16 cellular contexts compared by ENCODE assay signal in the genomic region with DNA sequence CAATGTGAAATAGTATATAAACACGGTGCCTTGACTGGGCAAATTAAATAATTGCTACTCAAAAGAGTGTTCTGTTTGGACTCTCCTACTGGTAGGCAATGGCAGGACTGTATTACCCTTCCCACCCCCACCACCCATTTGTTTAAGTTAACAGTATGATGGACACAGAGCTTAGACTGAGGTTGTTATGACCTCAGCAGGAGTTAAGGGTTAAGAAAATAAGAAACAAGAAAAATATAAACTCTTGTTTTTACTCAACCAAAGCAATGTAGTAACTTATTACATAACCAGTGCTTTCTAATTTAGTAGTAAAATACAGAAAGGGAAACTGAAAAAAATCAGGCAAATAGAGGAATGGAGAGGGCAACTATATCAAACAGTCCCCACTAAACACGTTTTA. TPM values are rescaled to one million over a fixed set of nuclear protein-coding genes. Genes with fewer than 3 reads are reported as not detected.
DNase-seq lines count a peak whose midpoint lies in the region; ATAC-seq and TF ChIP-seq lines count a peak whose summit lies in the region.
"Had no signal": no experiment of that assay in that cellular context is flagged by ENCODE, and none has a peak within 500 bp of the region (broad histone marks: within the 10 kb centered on the region; RNA-seq: fewer than 3 reads in every experiment).

No MANE protein-coding gene starts in this region.

- H4K20me1 ChIP-seq in mammary epithelial cell (ENCODE audit: insufficient read depth, low read length): no peaks in the 10 kb centered on the region

- H3K4me3 ChIP-seq in heart right ventricle (no peak overlapping the region), mammary epithelial cell (replicated peaks in 1 of 3; ENCODE audit: insufficient read depth in 1 of 3, low read depth in 2 of 3, low read length in 3 of 3) (no peak overlapping the region)
- H3K4me3 ChIP-seq: SJSA1 had no signal

- H3K36me3 ChIP-seq in heart right ventricle (peaks cover 3 to 100% (median 54%) of the 10 kb centered on the region in 9 donors), mammary epithelial cell (ENCODE audit: insufficient read depth, low read length) (peaks cover 16% of the 10 kb centered on the region)

- no peak overlapping the region for H3K4me2 ChIP-seq in mammary epithelial cell (ENCODE audit: insufficient read depth, low read depth, low read length)

- TF ChIP-seq CTCF in heart right ventricle (IDR thresholded peaks at IDR 0.05) (no peak), mammary epithelial cell (conservative IDR thresholded peaks at IDR 0.05 in 1 of 2, IDR thresholded peaks at IDR 0.05 in 1 of 2; ENCODE audit: extremely low read depth in 1 of 2, insufficient read depth in 1 of 2, low read depth in 1 of 2, low read length in 2 of 2) (no peak)

- H3K27ac ChIP-seq in heart right ventricle: no peak overlapping the region
- no peak overlapping the region for H3K27ac ChIP-seq in mammary epithelial cell (ENCODE audit: insufficient read depth, low read depth, low read length)
- H3K27ac ChIP-seq: C4-2B, SJSA1 had no signal

- peak; percentile 52 for ATAC-seq in GM18907 (IDR thresholded peaks at IDR 0.05; ENCODE audit: unreplicated experiment)
- ATAC-seq in GM21786 (IDR thresholded peaks at IDR 0.05; ENCODE audit: unreplicated experiment): peak; percentile 53
- peak; percentile 60 for ATAC-seq in HG03432 (IDR thresholded peaks at IDR 0.05; ENCODE audit: unreplicated experiment)
- ATAC-seq in heart right ventricle: no peak
- ATAC-seq: HepG2 had no signal

- no TSS peak for BruUV-seq in mammary epithelial cell (replicated peaks; lab: Mats Ljungman, UMichigan)

- CTCF ChIA-PET in mammary epithelial cell (lab: Charles Lee; ENCODE audit: low non-redundant PET): no interaction called here

- no peaks in the 10 kb centered on the region for H3K27me3 ChIP-seq in heart right ventricle
- H3K27me3 ChIP-seq in mammary epithelial cell (ENCODE audit: insufficient read depth, low read length): no peaks in the 10 kb centered on the region
- H3K27me3 ChIP-seq: SJSA1 had no signal

- H3K9ac ChIP-seq in mammary epithelial cell (ENCODE audit: insufficient read depth, low read length): no peak overlapping the region

- DNase-seq in smooth muscle cell of the brain vasculature (ENCODE audit: low read depth, low spot score): peak; percentile 29
- no peak for DNase-seq in heart right ventricle
- no peak for DNase-seq in mammary epithelial cell
- DNase-seq in activated naive CD4-positive, alpha-beta T cell (lab: John Stamatoyannopoulos, UW): no peak
- DNase-seq: DMS 273 treated with DMSO at 0.1 percent for 48 hours, GDM1, KG1, NCI-H1436 treated with DMSO at 0.1 percent for 48 hours, NCI-H2029 treated with DMSO at 0.1 percent for 48 hours, NCI-H510A treated with DMSO at 0.1 percent for 48 hours had no signal

- H3K9me3 ChIP-seq in heart right ventricle: no peaks in the 10 kb centered on the region
- H3K9me3 ChIP-seq in mammary epithelial cell (replicated peaks; ENCODE audit: insufficient read depth, low read length): no peaks in the 10 kb centered on the region
- H3K9me3 ChIP-seq: SJSA1 had no signal

- H3K79me2 ChIP-seq in mammary epithelial cell (ENCODE audit: insufficient read depth, low read length): no peaks in the 10 kb centered on the region

- in situ Hi-C loops in mammary epithelial cell (cut with MboI; ENCODE audit: low sequenced_read_pairs in 2 of 2): no loop called here

- H3K4me1 ChIP-seq in heart right ventricle (no peaks in the 10 kb centered on the region), mammary epithelial cell (ENCODE audit: insufficient read depth, low read length) (no peaks in the 10 kb centered on the region)
- H3K4me1 ChIP-seq: SJSA1 had no signal

- dilution Hi-C loops in mammary epithelial cell (cut with HindIII; ENCODE audit: low sequenced_read_pairs): no loop called here

- intact Hi-C loops in heart right ventricle (cut with DNase I) (no loop called here), mammary epithelial cell (cut with micrococcal nuclease) (no loop called here)

- 84 to 85% methylated on average over 2 of the region's 2 CpGs for WGBS in heart right ventricle, 2 donors
- WGBS in mammary epithelial cell (ENCODE audit: low coverage, missing lambda C conversion rate): 100% methylated on average over 2 of the region's 2 CpGs

- no peak overlapping the region for H2AFZ ChIP-seq in mammary epithelial cell (ENCODE audit: low read depth, low read length)

RNA-seq across cellular contexts. Expression of a gene that starts 19.9 kb away (rescaled TPM):
- under 1 TPM in 2 of 10 donors, not detected in 8; 0.34 to 0.44 TPM for total RNA-seq in heart right ventricle
- under 1 TPM in 1 of 2 donors, not detected in 1; 0.20 TPM for polyA plus RNA-seq in heart right ventricle
- under 1 TPM in 1 of 2 donors, not detected in 1; 0.17 TPM for total RNA-seq in mammary epithelial cell
- polyA plus RNA-seq in mammary epithelial cell: 0.09 TPM
- polyA minus RNA-seq in mammary epithelial cell: not detected

Comparison
In these comparisons a context has a peak if more than half of its experiments do, and no peak if none do; other contexts are left out.
1. ATAC-seq: peak in GM18907 (single experiment), GM21786 (single experiment) and HG03432 (single experiment); none in heart right ventricle (0 of 8).